Comparison of ENCODE assay signal across 21 cellular contexts in the genomic region with DNA sequence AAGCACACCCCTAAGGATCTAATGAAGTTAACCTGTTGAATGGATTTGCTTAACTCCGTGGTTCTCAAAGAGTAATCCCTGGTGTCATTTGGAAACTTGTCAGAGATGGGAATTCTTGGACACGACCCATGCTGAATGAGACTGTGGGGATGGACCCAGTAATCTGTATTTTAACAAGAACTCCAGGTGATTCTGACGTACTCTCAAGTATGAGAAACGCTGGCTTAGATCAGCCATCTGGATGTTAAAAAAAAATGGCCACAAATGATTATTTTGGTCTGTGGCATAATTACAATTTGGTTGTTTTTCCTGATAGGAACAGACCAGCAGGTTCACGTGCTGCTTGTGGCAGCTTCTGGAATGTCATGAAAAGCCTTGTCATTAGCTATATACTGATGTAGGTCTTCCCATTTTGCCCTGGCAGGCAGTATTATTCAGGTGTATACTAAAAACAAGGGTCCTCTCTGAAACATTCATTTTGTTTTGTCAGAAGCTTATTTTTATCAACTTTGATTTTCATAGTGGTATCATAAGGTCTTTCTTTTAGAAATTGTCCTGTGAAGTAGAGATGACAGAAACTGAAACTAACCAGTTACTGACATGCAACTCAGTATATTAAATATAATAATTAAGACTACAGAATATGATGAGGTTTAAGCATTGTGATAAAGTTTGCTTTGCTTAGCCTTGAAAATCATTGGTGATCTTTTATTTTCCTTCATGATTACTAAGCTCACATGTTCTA. TPM values are rescaled to one million over a fixed set of nuclear protein-coding genes. Genes with fewer than 3 reads are reported as not detected.
DNase-seq lines count a peak whose midpoint lies in the region; ATAC-seq, FAIRE-seq and TF ChIP-seq lines count a peak whose summit lies in the region.
"Had no signal": no experiment of that assay in that cellular context is flagged by ENCODE, and none has a peak within 500 bp of the region (broad histone marks: within the 10 kb centered on the region; RNA-seq: fewer than 3 reads in every experiment).

No MANE protein-coding gene starts in this region.

- H2AFZ ChIP-seq in OCI-LY3 (ENCODE audit: low read depth, low read length) (no peak overlapping the region), endothelial cell of umbilical vein (ENCODE audit: low read depth, low read length) (no peak overlapping the region)

- TF ChIP-seq CTCF in cardiac muscle cell (IDR thresholded peaks at IDR 0.05; ENCODE audit: low read depth, low read length): no peak
- no peak for TF ChIP-seq CTCF in OCI-LY3 (IDR thresholded peaks at IDR 0.05; ENCODE audit: low read depth, low read length)
- no peak for TF ChIP-seq CTCF in endothelial cell of umbilical vein (IDR thresholded peaks at IDR 0.05; ENCODE audit: extremely low read depth in 1 of 2, insufficient read depth in 1 of 2, low read depth in 1 of 2, low read length in 2 of 2)
- no peak for TF ChIP-seq CTCF in thoracic aorta (IDR thresholded peaks at IDR 0.05)
- TF ChIP-seq CTCF in Calu3 (IDR thresholded peaks at IDR 0.05; ENCODE audit: unreplicated experiment): no peak

- FAIRE-seq in endothelial cell of umbilical vein (lab: Jason Lieb, UNC): no peak
- FAIRE-seq: islet of Langerhans, urothelium cell line had no signal

- H3K4me3 ChIP-seq in cardiac muscle cell (no peak overlapping the region), right cardiac atrium (ENCODE audit: low read length) (no peak overlapping the region), OCI-LY3 (ENCODE audit: low read length) (no peak overlapping the region), endothelial cell of umbilical vein (replicated peaks in 1 of 3; ENCODE audit: insufficient read depth in 1 of 3, low read depth in 1 of 3, low read length in 3 of 3) (no peak overlapping the region), thoracic aorta (no peak overlapping the region)
- H3K4me3 ChIP-seq: SJCRH30 had no signal

- H3K36me3 Mint-ChIP-seq in Calu3 (ENCODE audit: insufficient read depth, unreplicated experiment): no peaks in the 10 kb centered on the region

- H3K27me3 ChIP-seq in cardiac muscle cell (no peaks in the 10 kb centered on the region), right cardiac atrium (ENCODE audit: control insufficient read depth, insufficient read depth) (no peaks in the 10 kb centered on the region), OCI-LY3 (ENCODE audit: low read depth, low read length) (no peaks in the 10 kb centered on the region), endothelial cell of umbilical vein (ENCODE audit: control insufficient read depth in 2 of 2, insufficient read depth in 2 of 2, low read length in 2 of 2) (no peaks in the 10 kb centered on the region), thoracic aorta (replicated peaks; ENCODE audit: insufficient read depth) (no peaks in the 10 kb centered on the region)
- H3K27me3 ChIP-seq: BE2C, SJCRH30 had no signal

- no peaks in the 10 kb centered on the region for H3K9me3 Mint-ChIP-seq in Calu3 (ENCODE audit: low read depth, unreplicated experiment)
- H3K9me3 Mint-ChIP-seq: endodermal cell; T-helper 1 cell treated with Interleukin-12 subunit alpha and Interleukin-12 subunit beta and Interleukin-4 antibody, amounts not matched to agents 30 μg/mL and 1 μg/mL, for 36 hours had no signal

- H3K4me2 ChIP-seq in OCI-LY3 (ENCODE audit: low read length) (peak overlapping the region; percentile 5; the same call in 1 of the 2 replicates), endothelial cell of umbilical vein (ENCODE audit: insufficient read depth, low read length) (peak overlapping the region; percentile 38)

- no peaks in the 10 kb centered on the region for H3K9me3 ChIP-seq in cardiac muscle cell (ENCODE audit: low read depth)
- H3K9me3 ChIP-seq in right cardiac atrium (ENCODE audit: control insufficient read depth, low read length): no peaks in the 10 kb centered on the region
- no peaks in the 10 kb centered on the region for H3K9me3 ChIP-seq in OCI-LY3 (ENCODE audit: insufficient read depth, low read length)
- no peaks in the 10 kb centered on the region for H3K9me3 ChIP-seq in endothelial cell of umbilical vein (replicated peaks; ENCODE audit: control insufficient read depth, insufficient read depth, low read length)
- no peaks in the 10 kb centered on the region for H3K9me3 ChIP-seq in thoracic aorta
- H3K9me3 ChIP-seq: BE2C, SJCRH30 had no signal

- no peaks in the 10 kb centered on the region for H3K27me3 Mint-ChIP-seq in Calu3 (ENCODE audit: unreplicated experiment)

- WGBS in right cardiac atrium: 63% methylated on average over 5 of the region's 5 CpGs

- H3K9ac ChIP-seq in OCI-LY3 (ENCODE audit: low read length): no peak overlapping the region
- H3K9ac ChIP-seq in endothelial cell of umbilical vein (replicated peaks; ENCODE audit: extremely low read depth, insufficient read depth, low read length): no peak overlapping the region

- dilution Hi-C loops in endothelial cell of umbilical vein (cut with MboI; ENCODE audit: extremely low pct_ligation_motif_present, low sequenced_read_pairs): no loop called here

- no peak overlapping the region for H3K4me3 Mint-ChIP-seq in Calu3 (ENCODE audit: low read depth, unreplicated experiment)
- H3K4me3 Mint-ChIP-seq: endodermal cell; T-helper 1 cell treated with Interleukin-12 subunit alpha and Interleukin-12 subunit beta and Interleukin-4 antibody, amounts not matched to agents 30 μg/mL and 1 μg/mL, for 36 hours had no signal

- intact Hi-C loops in right cardiac atrium (cut with DNase I): no loop called here
- intact Hi-C loops in endothelial cell of umbilical vein (cut with micrococcal nuclease): no loop called here
- intact Hi-C loops in Calu3 (cut with micrococcal nuclease; ENCODE audit: unreplicated experiment): no loop called here

- H4K20me1 ChIP-seq in OCI-LY3 (ENCODE audit: insufficient read depth, low read length): no peaks in the 10 kb centered on the region
- no peaks in the 10 kb centered on the region for H4K20me1 ChIP-seq in endothelial cell of umbilical vein (replicated peaks; ENCODE audit: control insufficient read depth, extremely low read depth, insufficient read depth, low read length)

- H3K4me1 Mint-ChIP-seq in Calu3 (ENCODE audit: low read depth, unreplicated experiment): peaks cover 6% of the 10 kb centered on the region

- H3K36me3 ChIP-seq in cardiac muscle cell (no peaks in the 10 kb centered on the region), OCI-LY3 (replicated peaks; ENCODE audit: low read depth, low read length) (no peaks in the 10 kb centered on the region), endothelial cell of umbilical vein (ENCODE audit: control insufficient read depth in 2 of 2, extremely low read depth in 1 of 2, insufficient read depth in 2 of 2, low read length in 2 of 2) (no peaks in the 10 kb centered on the region), thoracic aorta (no peaks in the 10 kb centered on the region)
- H3K36me3 ChIP-seq: SJCRH30 had no signal

- H3K4me1 ChIP-seq in cardiac muscle cell (ENCODE audit: low read depth) (peaks cover 24% of the 10 kb centered on the region), right cardiac atrium (ENCODE audit: control insufficient read depth, insufficient read depth, low read length) (peaks cover 5% of the 10 kb centered on the region), OCI-LY3 (ENCODE audit: low read length) (peaks cover 20% of the 10 kb centered on the region), endothelial cell of umbilical vein (ENCODE audit: control insufficient read depth, extremely low read depth, insufficient read depth, low read length) (peaks cover 14% of the 10 kb centered on the region), thoracic aorta (ENCODE audit: control insufficient read depth in 1 of 2, low read depth in 2 of 2) (peaks cover 41 to 53% of the 10 kb centered on the region in 2 donors)
- H3K4me1 ChIP-seq: SJCRH30 had no signal

- no peaks in the 10 kb centered on the region for H3K79me2 ChIP-seq in OCI-LY3 (ENCODE audit: low read length)
- H3K79me2 ChIP-seq in endothelial cell of umbilical vein (ENCODE audit: control insufficient read depth, insufficient read depth, low read length): peaks cover 36% of the 10 kb centered on the region

- no peaks in the 10 kb centered on the region for H3K9me1 ChIP-seq in endothelial cell of umbilical vein (replicated peaks; ENCODE audit: control insufficient read depth, extremely low read depth, insufficient read depth, low read length)

- ATAC-seq in right cardiac atrium: no peak
- no peak for ATAC-seq in thoracic aorta (ENCODE audit: insufficient number of reproducible peaks, low FRiP score, low read depth)
- ATAC-seq: stimulated activated naive CD8-positive, alpha-beta T cell treated with anti-CD3 and anti-CD28 coated beads, Interleukin-15, Interleukin-2, amounts not matched to agents 100 U/mL and 50 U/mL, for 24 hours had no signal

- CTCF ChIA-PET in endothelial cell of umbilical vein (lab: Charles Lee) (interaction anchor here (1.0 to 3.6 kb wide), 6 partner anchors 10 to 139 kb away, joined by 3 to 30 read pairs (median 4); no protein-coding TSS in a partner anchor), Calu3 (lab: Charles Lee) (interaction anchor here (0.7 to 1.3 kb wide), 2 partner anchors 14 to 34 kb away, joined by 3 to 6 read pairs; no protein-coding TSS in a partner anchor)

- H3K27ac Mint-ChIP-seq in Calu3 (ENCODE audit: unreplicated experiment): no peak overlapping the region
- H3K27ac Mint-ChIP-seq: endodermal cell; T-helper 1 cell treated with Interleukin-12 subunit alpha and Interleukin-12 subunit beta and Interleukin-4 antibody, amounts not matched to agents 30 μg/mL and 1 μg/mL, for 36 hours had no signal

- H3K27ac ChIP-seq in cardiac muscle cell (peak overlapping the region; percentile 72), right cardiac atrium (ENCODE audit: low read length) (no peak overlapping the region), OCI-LY3 (ENCODE audit: low read length) (no peak overlapping the region), endothelial cell of umbilical vein (ENCODE audit: insufficient read depth, low read depth, low read length) (no peak overlapping the region), thoracic aorta (peak overlapping the region; percentile 33 to 65)
- H3K27ac ChIP-seq: SJCRH30 had no signal

- POLR2A ChIA-PET in endothelial cell of umbilical vein (lab: Charles Lee): no interaction called here

- no TSS peak for BruUV-seq in endothelial cell of umbilical vein (replicated peaks; lab: Mats Ljungman, UMichigan)
- BruUV-seq in Calu3 (replicated peaks; lab: Mats Ljungman, UMichigan): no TSS peak

- DNase-seq in cardiac muscle cell (ENCODE audit: low read depth in 1 of 2, low spot score in 1 of 2) (no peak), right cardiac atrium (no peak), endothelial cell of umbilical vein (ENCODE audit: low read depth, low spot score) (no peak), thoracic aorta (ENCODE audit: low spot score) (no peak), globus pallidus (ENCODE audit: low spot score) (no peak), HuH-7 (ENCODE audit: low spot score) (no peak), Calu3 (no peak)
- DNase-seq: activated CD4-positive, alpha-beta T cell treated with anti-CD3 and anti-CD28 coated beads, Interleukin-2, amount 50 U/mL, for 4 hours; activated naive CD4-positive, alpha-beta T cell treated with Interleukin-2 at 50 U/mL for 16 hours; anterior cingulate cortex; BE2C; endodermal cell; KG1; NCI-H1105; NCI-H524 treated with DMSO at 0.1 percent for 48 hours; SJCRH30; stimulated activated naive CD8-positive, alpha-beta T cell treated with anti-CD3 and anti-CD28 coated beads, Interleukin-15, Interleukin-2, amounts not matched to agents 100 U/mL and 50 U/mL, for 24 hours had no signal

- no peak for TF ChIP-seq POLR2A in endothelial cell of umbilical vein (IDR thresholded peaks at IDR 0.05; ENCODE audit: low read depth, low read length)

RNA-seq across cellular contexts. Expression of a gene that starts 15.4 kb away (rescaled TPM):
- 52.9 and 65.2 TPM in 2 replicates for total RNA-seq in cardiac muscle cell
- polyA plus RNA-seq in cardiac muscle cell: 23.8 and 33.6 TPM in 2 replicates
- total RNA-seq in right cardiac atrium: 100 to 1,000 TPM in 2 of 4 donors, 10 to 100 TPM in 2; 92.4 to 152 (median 98.8) TPM
- polyA plus RNA-seq in right cardiac atrium: 23.9 TPM
- total RNA-seq in endothelial cell of umbilical vein: 16.4 and 18.1 TPM in 2 replicates
- polyA plus RNA-seq in endothelial cell of umbilical vein: 9.3 and 11.3 TPM in 2 replicates
- 8.6 and 9.1 TPM in 2 replicates for polyA plus RNA-seq in endothelial cell of umbilical vein (2011; cell fraction: cytosol; rRNA removed)
- 29.6 and 34.4 TPM in 2 replicates for polyA plus RNA-seq in endothelial cell of umbilical vein (2011; cell fraction: nucleus; rRNA removed)
- 9.3 and 12.7 TPM in 2 replicates for polyA plus RNA-seq in endothelial cell of umbilical vein (2012)
- polyA minus RNA-seq in endothelial cell of umbilical vein: 60.1 and 64.9 TPM in 2 replicates
- 55.8 TPM for polyA minus RNA-seq in endothelial cell of umbilical vein (2011; cell fraction: cytosol; rRNA and poly(A)+ RNA removed)
- polyA minus RNA-seq in endothelial cell of umbilical vein (2011; cell fraction: nucleus; rRNA and poly(A)+ RNA removed): 87.8 and 98.1 TPM in 2 replicates
- total RNA-seq in thoracic aorta: 10 to 100 TPM; 54.7 to 65.6 TPM
- 30.8 and 32.0 TPM in 2 replicates for total RNA-seq in Calu3 (2022)

Comparison
In these comparisons a context has a peak if more than half of its experiments do, and no peak if none do; other contexts are left out.
1. H3K27ac ChIP-seq: peak in cardiac muscle cell (single experiment) and thoracic aorta (2 of 2); none in right cardiac atrium (single experiment), OCI-LY3 (single experiment) and endothelial cell of umbilical vein (single experiment).